ENCODE assay signal across 8 cellular contexts in the genomic region with DNA sequence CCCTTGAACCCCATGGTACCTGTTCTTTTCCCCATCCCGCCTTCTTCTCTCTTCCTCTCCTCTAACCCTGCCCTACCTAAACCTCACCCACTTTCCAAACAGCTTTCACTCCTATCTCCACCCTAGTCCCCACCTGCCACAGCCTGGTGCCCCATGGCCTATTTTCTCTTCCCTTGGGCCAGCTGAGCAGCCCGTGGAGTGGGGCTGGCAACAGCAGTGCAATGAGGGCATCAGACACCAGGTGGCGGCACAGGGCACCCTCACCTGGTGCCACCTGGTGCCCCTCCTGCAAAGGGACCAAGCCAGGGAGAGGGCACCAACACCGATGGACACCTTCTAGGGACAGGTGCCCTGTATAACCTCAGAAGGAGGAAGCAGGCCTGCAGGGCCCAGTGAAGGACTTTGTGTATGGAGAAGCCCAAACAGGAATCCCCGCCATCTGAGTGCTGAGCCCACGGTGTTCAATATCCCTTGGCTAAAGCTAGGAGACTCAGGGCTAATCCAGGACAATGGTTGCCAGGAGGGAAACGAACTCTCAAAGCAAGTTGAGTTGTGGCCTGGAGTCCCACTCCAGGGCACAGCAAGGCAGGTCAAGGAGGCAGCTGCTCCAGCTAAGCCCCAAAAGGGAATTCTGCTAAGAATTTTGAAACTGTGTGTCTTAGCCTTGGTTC. TPM values are rescaled to one million over a fixed set of nuclear protein-coding genes. Genes with fewer than 3 reads are reported as not detected.
DNase-seq lines count a peak whose midpoint lies in the region; ATAC-seq, FAIRE-seq and TF ChIP-seq lines count a peak whose summit lies in the region.

No MANE protein-coding gene starts in this region.

- in situ Hi-C loops in mammary epithelial cell (cut with MboI; ENCODE audit: low sequenced_read_pairs in 2 of 2): loop anchor here in 1 of 2 donors (10.0 kb wide), 2 partner anchors 64 to 146 kb away; no protein-coding TSS in a partner anchor

- DNase-seq in D721Med (ENCODE audit: insufficient read length, low spot score): no peak
- peak; percentile 41 for DNase-seq in mammary epithelial cell
- DNase-seq in mesothelial cell of epicardium (ENCODE audit: low spot score in 2 of 2, unreplicated experiment in 2 of 2): peak in 1 of 2 experiments; percentile 60
- DNase-seq in stimulated activated naive CD4-positive, alpha-beta T cell treated with Interleukin-2 at 50 U/mL for 16 hours (lab: John Stamatoyannopoulos, UW): peak; percentile 31

- dilution Hi-C loops in mammary epithelial cell (cut with HindIII; ENCODE audit: low sequenced_read_pairs): loop anchor here (10.0 kb wide), 1 partner anchor 54 kb away; no protein-coding TSS in a partner anchor

- peaks cover 35% of the 10 kb centered on the region for H3K4me1 Mint-ChIP-seq in mesothelial cell of epicardium

- H2AFZ ChIP-seq in KMS-11 (ENCODE audit: low read depth) (no peak overlapping the region), mammary epithelial cell (ENCODE audit: low read depth, low read length) (no peak overlapping the region)

- H3K27ac ChIP-seq in KMS-11 (no peak overlapping the region), mammary epithelial cell (ENCODE audit: insufficient read depth, low read depth, low read length) (no peak overlapping the region)

- CTCF ChIA-PET in mammary epithelial cell (lab: Charles Lee; ENCODE audit: low non-redundant PET): no interaction called here

- H3K79me2 ChIP-seq in KMS-11 (ENCODE audit: insufficient read depth, low read depth) (no peaks in the 10 kb centered on the region), mammary epithelial cell (ENCODE audit: insufficient read depth, low read length) (peaks cover 13% of the 10 kb centered on the region)

- no peaks in the 10 kb centered on the region for H3K4me1 ChIP-seq in KMS-11 (ENCODE audit: low read depth, poor library complexity, severe bottlenecking)
- H3K4me1 ChIP-seq in mammary epithelial cell (ENCODE audit: insufficient read depth, low read length): peaks cover 10% of the 10 kb centered on the region

- no peak overlapping the region for H3K4me3 ChIP-seq in KMS-11 (IDR thresholded peaks at IDR 0.05; ENCODE audit: insufficient read depth, low read depth, low read length)
- H3K4me3 ChIP-seq in WI38 (ENCODE audit: low read depth, low read length): no peak overlapping the region
- H3K4me3 ChIP-seq in mammary epithelial cell (replicated peaks in 1 of 3; ENCODE audit: insufficient read depth in 1 of 3, low read depth in 2 of 3, low read length in 3 of 3): no peak overlapping the region

- no peak overlapping the region for H3K27ac Mint-ChIP-seq in mesothelial cell of epicardium

- 57% methylated on average over 5 of the region's 7 CpGs for WGBS in mammary epithelial cell (ENCODE audit: low coverage, missing lambda C conversion rate)

- BruUV-seq in mammary epithelial cell (replicated peaks; lab: Mats Ljungman, UMichigan): no TSS peak

- H3K27me3 ChIP-seq in KMS-11 (ENCODE audit: insufficient read depth, low read depth) (peaks cover 74% of the 10 kb centered on the region), mammary epithelial cell (ENCODE audit: insufficient read depth, low read length) (no peaks in the 10 kb centered on the region)

- H3K36me3 Mint-ChIP-seq in mesothelial cell of epicardium: no peaks in the 10 kb centered on the region

- H3K27me3 Mint-ChIP-seq in mesothelial cell of epicardium (ENCODE audit: low read depth): peaks cover 48% of the 10 kb centered on the region

- H3K9me3 Mint-ChIP-seq in mesothelial cell of epicardium: no peaks in the 10 kb centered on the region

- H3K36me3 ChIP-seq in KMS-11 (ENCODE audit: insufficient read depth) (no peaks in the 10 kb centered on the region), mammary epithelial cell (ENCODE audit: insufficient read depth, low read length) (no peaks in the 10 kb centered on the region)

- H3K4me3 Mint-ChIP-seq in mesothelial cell of epicardium: no peak overlapping the region

- H3K9me3 ChIP-seq in mammary epithelial cell (replicated peaks; ENCODE audit: insufficient read depth, low read length): no peaks in the 10 kb centered on the region

- intact Hi-C loops in mammary epithelial cell (cut with micrococcal nuclease): loop anchor here (1.0 to 10.0 kb wide), 5 partner anchors 51 to 324 kb away; a partner anchor contains a TSS

- TF ChIP-seq CTCF in D721Med (IDR thresholded peaks at IDR 0.05; ENCODE audit: insufficient read depth, missing control alignments): peak; percentile 81
- peak; percentile 91 for TF ChIP-seq CTCF in KMS-11 (conservative IDR thresholded peaks at IDR 0.05; ENCODE audit: low read depth, low read length)
- peak; percentile 79 for TF ChIP-seq CTCF in WI38 (IDR thresholded peaks at IDR 0.05; ENCODE audit: low read depth, low read length)
- peak; percentile 90 to 99 for TF ChIP-seq CTCF in mammary epithelial cell (conservative IDR thresholded peaks at IDR 0.05 in 1 of 2, IDR thresholded peaks at IDR 0.05 in 1 of 2; ENCODE audit: extremely low read depth in 1 of 2, insufficient read depth in 1 of 2, low read depth in 1 of 2, low read length in 2 of 2)
- peak; percentile 66 for TF ChIP-seq CTCF in mesothelial cell of epicardium (IDR thresholded peaks at IDR 0.05; ENCODE audit: unreplicated experiment)

- no peak for FAIRE-seq in D721Med (lab: Jason Lieb, UNC)

- ATAC-seq in GM21825 (IDR thresholded peaks at IDR 0.05; ENCODE audit: unreplicated experiment) (no peak), GM18502 (IDR thresholded peaks at IDR 0.05; ENCODE audit: poor library complexity, unreplicated experiment) (no peak)

- no peaks in the 10 kb centered on the region for H4K20me1 ChIP-seq in KMS-11 (ENCODE audit: insufficient read depth)
- H4K20me1 ChIP-seq in mammary epithelial cell (ENCODE audit: insufficient read depth, low read length): no peaks in the 10 kb centered on the region

- no peak overlapping the region for H3K4me2 ChIP-seq in KMS-11
- H3K4me2 ChIP-seq in mammary epithelial cell (ENCODE audit: insufficient read depth, low read depth, low read length): no peak overlapping the region

- H3K9ac ChIP-seq in KMS-11: no peak overlapping the region
- no peak overlapping the region for H3K9ac ChIP-seq in mammary epithelial cell (ENCODE audit: insufficient read depth, low read length)

RNA-seq across cellular contexts. Expression of a gene that starts 4.0 kb away (rescaled TPM):
- total RNA-seq in mammary epithelial cell: 100 to 1,000 TPM in 1 of 2 donors, 10 to 100 TPM in 1; 80.7 to 113 TPM
- polyA plus RNA-seq in mammary epithelial cell: 49.6 TPM
- polyA minus RNA-seq in mammary epithelial cell: 62.4 TPM
- total RNA-seq in mesothelial cell of epicardium: 0.44 to 1.2 TPM (median 0.93 TPM) in 3 replicates

Comparison
In these comparisons a context has a peak if more than half of its experiments do, and no peak if none do; other contexts are left out.
1. RNA of a gene that starts 4.0 kb away (total RNA-seq): 80.7 to 113 TPM in mammary epithelial cell; 0.44 to 1.2 TPM in mesothelial cell of epicardium; every median in the first group is over 10 times any median in the second.
2. Peak in every context shown above with its lines, with median percentiles within 50 percentile points of each other: CTCF ChIP-seq.